14 cellular contexts compared by ENCODE assay signal in genomic region chr17:50207318-50207717, GRCh38. TPM values are rescaled to one million over a fixed set of nuclear protein-coding genes. Genes with fewer than 3 reads are reported as not detected.
DNase-seq lines count a peak whose midpoint lies in the region; ATAC-seq and TF ChIP-seq lines count a peak whose summit lies in the region.
"Had no signal": no experiment of that assay in that cellular context is flagged by ENCODE, and none has a peak within 500 bp of the region (broad histone marks: within the 10 kb centered on the region; RNA-seq: fewer than 3 reads in every experiment).

No MANE protein-coding gene starts in this region.

- 60 to 75% (median 62%) methylated on average over 5 of the region's 5 CpGs for WGBS in heart left ventricle, 4 donors
- 56% methylated on average over 4 of the region's 5 CpGs for whole genome bisulfite sequencing in esophagus muscularis mucosa
- WGBS in ovary, 3 donors = 15 to 34% (median 25%) methylated on average over 5 of the region's 5 CpGs

- no peak for TF ChIP-seq CTCF in heart left ventricle (IDR thresholded peaks at IDR 0.05)
- TF ChIP-seq CTCF in esophagus muscularis mucosa (IDR thresholded peaks at IDR 0.05) = no peak
- TF ChIP-seq CTCF in ovary (IDR thresholded peaks at IDR 0.05) = no peak
- no peak for TF ChIP-seq CTCF in uterus (IDR thresholded peaks at IDR 0.05)

- in situ Hi-C loops in KBM-7 (cut with MboI; ENCODE audit: low pct_unique_long_range_greater_than_20kb, low sequenced_read_pairs) = no loop called here

- H3K27me3 ChIP-seq in heart left ventricle = peaks cover 0 to 40% (median 4%) of the 10 kb centered on the region in 9 donors
- H3K27me3 ChIP-seq in esophagus muscularis mucosa = no peaks in the 10 kb centered on the region
- no peaks in the 10 kb centered on the region for H3K27me3 ChIP-seq in ovary
- H3K27me3 ChIP-seq in uterus = no peaks in the 10 kb centered on the region

- no peak for ATAC-seq in heart left ventricle
- ATAC-seq: activated CD8-positive, alpha-beta T cell treated with anti-CD3 and anti-CD28 coated beads, Interleukin-2, amount 10 ng/mL, durations not matched to agents 7 days and 5 days had no signal

- peak; percentile 59 for DNase-seq in cardiac septum (ENCODE audit: low spot score)
- no peak for DNase-seq in heart left ventricle
- DNase-seq in esophagus muscularis mucosa (ENCODE audit: extremely low spot score) = no peak
- peak; percentile 19 to 46 (median 32) for DNase-seq in ovary
- DNase-seq in uterus = peak in 1 of 2 donors; percentile 22
- no peak for DNase-seq in NOMO-1 treated with dmso at 0.1 percent for 144 hours (lab: John Stamatoyannopoulos, UW; ENCODE audit: unreplicated experiment)
- DNase-seq in NK-92 (lab: John Stamatoyannopoulos, UW; ENCODE audit: unreplicated experiment) = no peak
- no peak for DNase-seq in KBM-7
- DNase-seq: activated CD8-positive, alpha-beta T cell treated with anti-CD3 and anti-CD28 coated beads, Interleukin-2, amount 10 ng/mL, durations not matched to agents 7 days and 5 days; anterior cingulate cortex; dorsolateral prefrontal cortex; NCI-H345 had no signal

- TF ChIP-seq POLR2A in heart left ventricle (IDR thresholded peaks at IDR 0.05) (no peak), esophagus muscularis mucosa (IDR thresholded peaks at IDR 0.05; ENCODE audit: low read depth) (no peak), ovary (IDR thresholded peaks at IDR 0.05) (no peak), uterus (IDR thresholded peaks at IDR 0.05) (no peak)

- peaks cover 0 to 74% (median 30%) of the 10 kb centered on the region in 12 donors for H3K4me1 ChIP-seq in heart left ventricle
- H3K4me1 ChIP-seq in esophagus muscularis mucosa = peaks cover 24 to 89% (median 67%) of the 10 kb centered on the region in 4 donors
- H3K4me1 ChIP-seq in ovary (ENCODE audit: insufficient read depth) = peaks cover 48% of the 10 kb centered on the region
- H3K4me1 ChIP-seq in uterus = peaks cover 37 to 50% of the 10 kb centered on the region in 2 donors

- no peaks in the 10 kb centered on the region for H3K36me3 ChIP-seq in heart left ventricle
- no peaks in the 10 kb centered on the region for H3K36me3 ChIP-seq in esophagus muscularis mucosa
- no peaks in the 10 kb centered on the region for H3K36me3 ChIP-seq in ovary
- no peaks in the 10 kb centered on the region for H3K36me3 ChIP-seq in uterus
- H3K36me3 ChIP-seq: neutrophil had no signal

- H3K27ac ChIP-seq in heart left ventricle (peak overlapping the region in 5 of 12 donors; percentile 19 to 90 (median 56)), esophagus muscularis mucosa (replicated peaks in 1 of 4) (peak overlapping the region; percentile 29 to 53 (median 38)), ovary (peak overlapping the region; percentile 70 to 95), uterus (peak overlapping the region; percentile 96 to 98)
- H3K27ac ChIP-seq: dorsolateral prefrontal cortex, neutrophil had no signal

- H3K9me3 ChIP-seq in heart left ventricle (no peaks in the 10 kb centered on the region), esophagus muscularis mucosa (no peaks in the 10 kb centered on the region), ovary (no peaks in the 10 kb centered on the region), uterus (no peaks in the 10 kb centered on the region)
- H3K9me3 ChIP-seq: neutrophil had no signal

- no peak for TF ChIP-seq EP300 in esophagus muscularis mucosa (IDR thresholded peaks at IDR 0.05)
- no peak for TF ChIP-seq EP300 in ovary (IDR thresholded peaks at IDR 0.05)

- intact Hi-C loops in cardiac septum (cut with DNase I) = no loop called here
- intact Hi-C loops in heart left ventricle (cut with DNase I) = no loop called here
- intact Hi-C loops in esophagus muscularis mucosa (cut with DNase I) = no loop called here
- intact Hi-C loops in ovary (cut with DNase I) = no loop called here
- intact Hi-C loops in uterus (cut with DNase I; ENCODE audit: low total_unique reads) = no loop called here

- no peak overlapping the region for H3K4me3 ChIP-seq in heart left ventricle
- H3K4me3 ChIP-seq in esophagus muscularis mucosa = peak overlapping the region in 1 of 4 donors; percentile 22
- H3K4me3 ChIP-seq in ovary = no peak overlapping the region
- H3K4me3 ChIP-seq in uterus = no peak overlapping the region
- H3K4me3 ChIP-seq: dorsolateral prefrontal cortex had no signal

RNA-seq across cellular contexts. Expression of gene COL1A1, which starts 5.9 kb away (rescaled TPM):
- total RNA-seq in cardiac septum = 142 TPM
- 100 to 1,000 TPM in 3 of 9 donors, 10 to 100 TPM in 6; 10.2 to 897 (median 55.4) TPM for total RNA-seq in heart left ventricle
- polyA plus RNA-seq in heart left ventricle = 100 to 1,000 TPM in 1 of 2 donors, 10 to 100 TPM in 1; 17.2 to 109 TPM
- 100 to 1,000 TPM in 1 of 4 donors, 10 to 100 TPM in 3; 20.7 to 123 (median 41.5) TPM for total RNA-seq in esophagus muscularis mucosa
- total RNA-seq in ovary = 1,000 to 10,000 TPM in 1 of 7 donors, 100 to 1,000 TPM in 5, 10 to 100 TPM in 1; 71.2 to 1,087 (median 550) TPM
- polyA plus RNA-seq in ovary = 100 to 1,000 TPM; 260 to 321 TPM
- total RNA-seq in uterus = 1,000 to 10,000 TPM in 1 of 4 donors, 100 to 1,000 TPM in 2, 10 to 100 TPM in 1; 59.4 to 4,880 (median 491) TPM

RNA-seq across cellular contexts. Expression of gene SGCA, which starts 41.5 kb away (rescaled TPM):
- total RNA-seq in cardiac septum = 159 TPM
- total RNA-seq in heart left ventricle = 100 to 1,000 TPM; 110 to 224 (median 151) TPM
- polyA plus RNA-seq in heart left ventricle = 100 to 1,000 TPM in 1 of 2 donors, 10 to 100 TPM in 1; 96.5 to 225 TPM
- total RNA-seq in esophagus muscularis mucosa = 100 to 1,000 TPM in 1 of 4 donors, 10 to 100 TPM in 3; 72.7 to 145 (median 82.8) TPM
- total RNA-seq in ovary = 1 to 10 TPM in 5 of 7 donors, under 1 TPM in 2; 0.48 to 3.4 (median 1.2) TPM
- 1 to 10 TPM; 2.2 to 3.4 TPM for polyA plus RNA-seq in ovary
- 100 to 1,000 TPM in 1 of 4 donors, 10 to 100 TPM in 1, under 1 TPM in 1, not detected in 1; 0.90 to 119 (median 19.6) TPM for total RNA-seq in uterus
- total RNA-seq: activated CD8-positive, alpha-beta T cell treated with anti-CD3 and anti-CD28 coated beads, Interleukin-2, amount 10 ng/mL, durations not matched to agents 7 days and 5 days; Calu3 had no signal

RNA-seq across cellular contexts. Expression of gene PPP1R9B, which starts 56.8 kb away (rescaled TPM):
- total RNA-seq in cardiac septum (46.1 TPM), heart left ventricle (10 to 100 TPM; 17.0 to 55.9 (median 31.3) TPM), esophagus muscularis mucosa (10 to 100 TPM; 20.2 to 46.3 (median 37.5) TPM), ovary (100 to 1,000 TPM in 1 of 7 donors, 10 to 100 TPM in 6; 14.8 to 109 (median 75.4) TPM), uterus (10 to 100 TPM in 3 of 4 donors, 1 to 10 TPM in 1; 9.2 to 65.3 (median 20.6) TPM)
- polyA plus RNA-seq in heart left ventricle (10 to 100 TPM; 30.4 to 33.4 TPM), ovary (10 to 100 TPM; 17.8 to 33.0 TPM)

Comparison
In these comparisons a context has a peak if more than half of its experiments do, and no peak if none do; other contexts are left out.
1. DNase-seq: peak in cardiac septum (single experiment) and ovary (5 of 5); none in heart left ventricle (0 of 5), esophagus muscularis mucosa (single experiment), NOMO-1 treated with dmso at 0.1 percent for 144 hours (single experiment), NK-92 (single experiment) and KBM-7 (single experiment).